ENCODE assay signal across 17 cellular contexts in genomic region chr3:149472393-149472792, GRCh38. TPM values are rescaled to one million over a fixed set of nuclear protein-coding genes. Genes with fewer than 3 reads are reported as not detected.
DNase-seq lines count a peak whose midpoint lies in the region; ATAC-seq and TF ChIP-seq lines count a peak whose summit lies in the region.
"Had no signal": no experiment of that assay in that cellular context is flagged by ENCODE, and none has a peak within 500 bp of the region (broad histone marks: within the 10 kb centered on the region; RNA-seq: fewer than 3 reads in every experiment).

No MANE protein-coding gene starts in this region.

- DNase-seq in DMS53 treated with DMSO at 0.1 percent for 48 hours (lab: John Stamatoyannopoulos, UW; ENCODE audit: unreplicated experiment) (peak; percentile 13), NCI-H69 (lab: John Stamatoyannopoulos, UW) (peak; percentile 28), fibroblast of peridontal ligament (ENCODE audit: extremely low read depth) (peak; percentile 75), gastrocnemius medialis (peak; percentile 23 to 30), amniotic stem cell (lab: John Stamatoyannopoulos, UW) (no peak), substantia nigra (lab: John Stamatoyannopoulos, UW) (no peak)
- DNase-seq: activated CD4-positive, CD25-positive, alpha-beta regulatory T cell; erythroblast; mucosa of descending colon; NCI-H2171; posterior cingulate gyrus; T-cell had no signal

- intact Hi-C loops in gastrocnemius medialis (cut with DNase I; ENCODE audit: low total_unique reads), result loop anchor here (10.0 kb wide), 1 partner anchor 518 kb away; no protein-coding TSS in a partner anchor

- peak overlapping the region in 3 of 4 donors; percentile 66 to 79 (median 72) for H3K27ac ChIP-seq in gastrocnemius medialis
- no peak overlapping the region for H3K27ac ChIP-seq in substantia nigra (ENCODE audit: low read depth, low read length, poor library complexity, severe bottlenecking)
- H3K27ac ChIP-seq: C4-2B had no signal

- TF ChIP-seq CTCF in gastrocnemius medialis (IDR thresholded peaks at IDR 0.05 in 4 of 5, conservative IDR thresholded peaks at IDR 0.05 in 1 of 5), result no peak

- in situ Hi-C loops in gastrocnemius medialis (cut with MboI; ENCODE audit: low sequenced_read_pairs in 4 of 4), result loop anchor here in 1 of 4 donors (10.0 kb wide), 1 partner anchor 78 kb away; no protein-coding TSS in a partner anchor

- no peaks in the 10 kb centered on the region for H3K27me3 ChIP-seq in gastrocnemius medialis

- no peak for TF ChIP-seq POLR2A in gastrocnemius medialis (IDR thresholded peaks at IDR 0.05)

- H3K4me1 ChIP-seq in gastrocnemius medialis, result peaks cover 19 to 21% of the 10 kb centered on the region in 2 donors

- ATAC-seq in gastrocnemius medialis (peak; percentile 68 to 70), HG02884 (IDR thresholded peaks at IDR 0.05; ENCODE audit: unreplicated experiment) (no peak), GM21723 (IDR thresholded peaks at IDR 0.05; ENCODE audit: unreplicated experiment) (no peak)
- ATAC-seq: activated naive CD4-positive, alpha-beta T cell treated with anti-CD3 and anti-CD28 coated beads, Interleukin-2, amount 50 U/mL, for 72 hours; mucosa of descending colon; T-cell had no signal

- H3K4me3 ChIP-seq in gastrocnemius medialis, result no peak overlapping the region
- H3K4me3 ChIP-seq: mucosa of descending colon had no signal

- no peaks in the 10 kb centered on the region for H3K9me3 ChIP-seq in gastrocnemius medialis
- H3K9me3 ChIP-seq: mucosa of descending colon had no signal

- H3K36me3 ChIP-seq in gastrocnemius medialis, result no peaks in the 10 kb centered on the region

RNA-seq across cellular contexts. Expression of gene TM4SF4, which starts 2.1 kb away (rescaled TPM):
- 1 to 10 TPM in 1 of 4 donors, under 1 TPM in 1, not detected in 2; 0.13 to 2.3 TPM for total RNA-seq in gastrocnemius medialis
- total RNA-seq: activated naive CD4-positive, alpha-beta T cell treated with anti-CD3 and anti-CD28 coated beads, Interleukin-2, amount 50 U/mL, for 72 hours; cerebellum had no signal

Comparison
In these comparisons a context has a peak if more than half of its experiments do, and no peak if none do; other contexts are left out.
1. DNase-seq: peak in DMS53 treated with DMSO at 0.1 percent for 48 hours (single experiment), NCI-H69 (single experiment), fibroblast of peridontal ligament (single experiment) and gastrocnemius medialis (2 of 2); none in amniotic stem cell (single experiment) and substantia nigra (0 of 49).
2. ATAC-seq: peak in gastrocnemius medialis (2 of 2); none in HG02884 (single experiment) and GM21723 (single experiment).